Comparison of ENCODE assay signal across 2 cellular contexts in the genomic region with DNA sequence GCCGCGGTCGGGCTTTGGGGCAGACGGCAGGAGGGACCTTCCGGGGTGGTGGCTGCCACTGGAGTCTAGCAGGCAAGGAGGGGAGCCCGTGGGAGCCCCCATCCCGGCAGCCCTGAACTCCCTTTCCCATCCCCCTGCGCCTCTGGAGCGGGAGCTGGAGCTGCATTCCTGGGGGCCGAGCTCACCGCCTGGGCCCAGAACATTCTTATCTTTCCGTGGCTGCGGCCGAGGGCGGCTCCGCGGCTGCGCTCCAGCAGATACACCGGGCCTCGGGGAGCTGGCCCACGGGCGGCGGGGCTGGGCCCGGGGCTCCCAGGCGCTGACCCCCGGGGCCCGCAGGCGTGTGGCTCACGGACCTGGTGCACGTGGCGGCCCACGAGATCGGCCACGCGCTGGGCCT. TPM values are rescaled to one million over a fixed set of nuclear protein-coding genes. Genes with fewer than 3 reads are reported as not detected.
"Had no signal": no experiment of that assay in that cellular context is flagged by ENCODE, and none has a peak within 500 bp of the region (broad histone marks: within the 10 kb centered on the region; RNA-seq: fewer than 3 reads in every experiment).

No MANE protein-coding gene starts in this region.

RNA-seq across cellular contexts. Expression of gene MMP23B, which starts 1.4 kb away (rescaled TPM):
- total RNA-seq: M059J, SK-MEL-5 had no signal
